28 cellular contexts compared by ENCODE assay signal in genomic region chr6:24322924-24323323, GRCh38. TPM values are rescaled to one million over a fixed set of nuclear protein-coding genes. Genes with fewer than 3 reads are reported as not detected.
"Had no signal": no experiment of that assay in that cellular context is flagged by ENCODE, and none has a peak within 500 bp of the region (broad histone marks: within the 10 kb centered on the region; RNA-seq: fewer than 3 reads in every experiment).

No MANE protein-coding gene starts in this region.

- H3K9ac ChIP-seq: KMS-11 had no signal

- H3K4me1 ChIP-seq: ascending aorta had no signal

- H3K9me3 Mint-ChIP-seq: activated B cell treated with CpG ODN at 0.5 μM for 24 hours; activated CD4-positive, alpha-beta T cell treated with anti-CD3 and anti-CD28 coated beads, Interleukin-2, amount 10 ng/mL, durations not matched to agents 24 days and 14 days; activated naive CD4-positive, alpha-beta T cell treated with anti-CD3 and anti-CD28 coated beads, Interleukin-2, amount 50 U/mL, for 72 hours; activated naive CD8-positive, alpha-beta T cell treated with anti-CD3 and anti-CD28 coated beads, Interleukin-2, amount 50 U/mL, for 24 hours; activated T-cell treated with anti-CD3 and anti-CD28 coated beads, Interleukin-2, amount 50 U/mL, for 4 hours had no signal

- DNase-seq: activated B cell treated with CpG ODN at 0.5 μM for 24 hours; activated CD4-positive, alpha-beta T cell treated with anti-CD3 and anti-CD28 coated beads for 1 hour; activated CD4-positive, alpha-beta T cell treated with anti-CD3 and anti-CD28 coated beads, Interleukin-2, amount 10 ng/mL, durations not matched to agents 24 days and 14 days; activated CD4-positive, alpha-beta T cell treated with anti-CD3 and anti-CD28 coated beads, Interleukin-2, amount 50 U/mL, for 48 hours; activated CD8-positive, alpha-beta memory T cell treated with anti-CD3 and anti-CD28 coated beads, Interleukin-2, amount 10 ng/mL, durations not matched to agents 7 days and 5 days; activated effector memory CD4-positive, alpha-beta T cell treated with anti-CD3 and anti-CD28 coated beads, Interleukin-2, amount 50 U/mL, for 16 hours; activated naive CD4-positive, alpha-beta T cell treated with Interleukin-2 at 50 U/mL for 16 hours; activated naive CD8-positive, alpha-beta T cell treated with anti-CD3 and anti-CD28 coated beads, Interleukin-2, amount 50 U/mL, for 24 hours; activated T-cell treated with anti-CD3 and anti-CD28 coated beads, Interleukin-2, amount 50 U/mL, for 4 hours; amniotic stem cell; brain microvascular endothelial cell; MV-4-11; NCI-H1092 treated with DMSO at 0.1 percent for 48 hours; NCI-H1417 treated with DMSO at 0.1 percent for 48 hours; NCI-H1694; NCI-H2029; NCI-H2107; NCI-H345; NCI-H510A treated with DMSO at 0.1 percent for 48 hours; PC-3; SHP77 treated with DMSO at 0.1 percent for 48 hours; T-helper 17 cell; T-helper 9 cell had no signal

- H3K9me3 ChIP-seq: ascending aorta had no signal

- H3K27ac Mint-ChIP-seq: activated B cell treated with CpG ODN at 0.5 μM for 24 hours; activated CD4-positive, alpha-beta T cell treated with anti-CD3 and anti-CD28 coated beads, Interleukin-2, amount 10 ng/mL, durations not matched to agents 24 days and 14 days; activated CD8-positive, alpha-beta memory T cell treated with anti-CD3 and anti-CD28 coated beads, Interleukin-2, amount 10 ng/mL, durations not matched to agents 7 days and 5 days; activated naive CD4-positive, alpha-beta T cell treated with anti-CD3 and anti-CD28 coated beads, Interleukin-2, amount 50 U/mL, for 72 hours; activated naive CD8-positive, alpha-beta T cell treated with anti-CD3 and anti-CD28 coated beads, Interleukin-2, amount 50 U/mL, for 24 hours; T-helper 17 cell had no signal

- ATAC-seq: activated CD8-positive, alpha-beta memory T cell treated with anti-CD3 and anti-CD28 coated beads, Interleukin-2, amount 10 ng/mL, durations not matched to agents 7 days and 5 days; activated naive CD4-positive, alpha-beta T cell treated with anti-CD3 and anti-CD28 coated beads, Interleukin-2, amount 50 U/mL, for 72 hours; activated naive CD8-positive, alpha-beta T cell treated with anti-CD3 and anti-CD28 coated beads, Interleukin-2, amount 50 U/mL, for 24 hours; activated T-cell treated with anti-CD3 and anti-CD28 coated beads, Interleukin-2, amount 50 U/mL, for 4 hours; T-helper 17 cell had no signal

- H3K4me1 Mint-ChIP-seq: activated B cell treated with CpG ODN at 0.5 μM for 24 hours; activated CD4-positive, alpha-beta T cell treated with anti-CD3 and anti-CD28 coated beads, Interleukin-2, amount 10 ng/mL, durations not matched to agents 24 days and 14 days; activated CD8-positive, alpha-beta memory T cell treated with anti-CD3 and anti-CD28 coated beads, Interleukin-2, amount 10 ng/mL, durations not matched to agents 7 days and 5 days; activated naive CD8-positive, alpha-beta T cell treated with anti-CD3 and anti-CD28 coated beads, Interleukin-2, amount 50 U/mL, for 24 hours; T-helper 17 cell had no signal

- H3K4me3 ChIP-seq: ascending aorta, cardiac muscle cell had no signal

- H3K27ac ChIP-seq: ascending aorta, brain microvascular endothelial cell, cardiac muscle cell, KMS-11 had no signal

- H3K27me3 ChIP-seq: ascending aorta, brain microvascular endothelial cell, cardiac muscle cell had no signal

- H3K36me3 ChIP-seq: ascending aorta, brain microvascular endothelial cell, cardiac muscle cell had no signal

- H3K36me3 Mint-ChIP-seq: activated CD8-positive, alpha-beta memory T cell treated with anti-CD3 and anti-CD28 coated beads, Interleukin-2, amount 10 ng/mL, durations not matched to agents 7 days and 5 days; activated naive CD4-positive, alpha-beta T cell treated with anti-CD3 and anti-CD28 coated beads, Interleukin-2, amount 50 U/mL, for 72 hours had no signal

- H3K4me3 Mint-ChIP-seq: activated B cell treated with CpG ODN at 0.5 μM for 24 hours; activated CD4-positive, alpha-beta T cell treated with anti-CD3 and anti-CD28 coated beads, Interleukin-2, amount 10 ng/mL, durations not matched to agents 24 days and 14 days; activated CD8-positive, alpha-beta memory T cell treated with anti-CD3 and anti-CD28 coated beads, Interleukin-2, amount 10 ng/mL, durations not matched to agents 7 days and 5 days; activated naive CD8-positive, alpha-beta T cell treated with anti-CD3 and anti-CD28 coated beads, Interleukin-2, amount 50 U/mL, for 24 hours; activated T-cell treated with anti-CD3 and anti-CD28 coated beads, Interleukin-2, amount 50 U/mL, for 4 hours; T-helper 17 cell had no signal

RNA-seq across cellular contexts. Expression of gene DCDC2, which starts 34.9 kb away (rescaled TPM):
- total RNA-seq: activated B cell treated with CpG ODN at 0.5 μM for 24 hours; activated CD4-positive, alpha-beta T cell treated with anti-CD3 and anti-CD28 coated beads, Interleukin-2, amount 10 ng/mL, durations not matched to agents 24 days and 14 days; activated CD8-positive, alpha-beta memory T cell treated with anti-CD3 and anti-CD28 coated beads, Interleukin-2, amount 10 ng/mL, durations not matched to agents 7 days and 5 days; ascending aorta; MCF 10A had no signal
